Comparison of ENCODE assay signal across 21 cellular contexts in genomic region chr4:81137894-81138293, GRCh38.
DNase-seq lines count a peak whose midpoint lies in the region; ATAC-seq and TF ChIP-seq lines count a peak whose summit lies in the region.
"Had no signal": no experiment of that assay in that cellular context is flagged by ENCODE, and none has a peak within 500 bp of the region (broad histone marks: within the 10 kb centered on the region; RNA-seq: fewer than 3 reads in every experiment).

No MANE protein-coding gene starts in this region.

- peak overlapping the region; percentile 31; the same call in 1 of the 2 replicates for H3K14ac ChIP-seq in IMR-90 (replicated peaks; ENCODE audit: low read depth, low read length)

- no peak overlapping the region for H3K23ac ChIP-seq in IMR-90 (ENCODE audit: low read depth, low read length)

- H2BK120ac ChIP-seq in IMR-90 (ENCODE audit: low read depth, low read length): peak overlapping the region; percentile 53; the same call in 1 of the 2 replicates

- POLR2A ChIA-PET in MCF 10A (lab: Yijun Ruan, JAX) (no interaction called here), IMR-90 (lab: Charles Lee; ENCODE audit: unreplicated experiment) (no interaction called here)

- WGBS in mammary epithelial cell (ENCODE audit: low coverage, missing lambda C conversion rate): 97% methylated on average over 4 of the region's 4 CpGs
- no CpG with 5 or more reads among the region's 4 CpGs for WGBS in IMR-90 (ENCODE audit: extremely low coverage in 2 of 2, insufficient read length in 1 of 2), 2 experiments

- no peaks in the 10 kb centered on the region for H3K79me2 ChIP-seq in mammary epithelial cell (ENCODE audit: insufficient read depth, low read length)

- no peak for TF ChIP-seq RAD21 in IMR-90 (IDR thresholded peaks at IDR 0.05; ENCODE audit: low read length)

- H3K27ac ChIP-seq in mammary epithelial cell (ENCODE audit: insufficient read depth, low read depth, low read length): no peak overlapping the region
- H3K27ac ChIP-seq in IMR-90 (ENCODE audit: insufficient read depth, low read length): peak overlapping the region; percentile 24; the same call in 1 of the 2 replicates
- H3K27ac ChIP-seq: 22Rv1; BLaER1 treated with 17β-estradiol and CSF1 and Interleukin-3, amounts not matched to agents 10 nM and 100 nM had no signal

- H3K9ac ChIP-seq in mammary epithelial cell (ENCODE audit: insufficient read depth, low read length): no peak overlapping the region
- no peak overlapping the region for H3K9ac ChIP-seq in IMR-90 (ENCODE audit: low read depth, low read length)
- peak overlapping the region; percentile 54 for H3K9ac ChIP-seq in iPS-15b (ENCODE audit: low read depth, low read length)
- H3K9ac ChIP-seq: BLaER1 treated with 17β-estradiol and CSF1 and Interleukin-3, amounts not matched to agents 10 nM and 100 nM had no signal

- H3K56ac ChIP-seq in IMR-90 (ENCODE audit: extremely low read depth, insufficient read depth, low read length): no peak overlapping the region

- peak overlapping the region; percentile 3; the same call in 1 of the 2 replicates for H3K4ac ChIP-seq in IMR-90 (ENCODE audit: low read depth, low read length)

- peak overlapping the region; percentile 48 for H2BK5ac ChIP-seq in IMR-90 (ENCODE audit: low read depth, low read length, poor library complexity, severe bottlenecking)

- no peaks in the 10 kb centered on the region for H3K9me3 Mint-ChIP-seq in MCF 10A (ENCODE audit: unreplicated experiment)
- H3K9me3 Mint-ChIP-seq: CD4-positive, alpha-beta T cell had no signal

- H2BK15ac ChIP-seq in IMR-90 (ENCODE audit: low read depth, low read length): peak overlapping the region; percentile 70; the same call in 1 of the 3 replicates

- H3K79me1 ChIP-seq in IMR-90 (ENCODE audit: low read depth in 1 of 2, low read length in 2 of 2): no peaks in the 10 kb centered on the region

- H2BK20ac ChIP-seq in IMR-90 (ENCODE audit: low read depth, low read length): no peak overlapping the region; the same call in 1 of the 2 replicates

- in situ Hi-C loops in mammary epithelial cell (cut with MboI; ENCODE audit: low sequenced_read_pairs in 2 of 2) (no loop called here), IMR-90 (cut with MboI; ENCODE audit: low sequenced_read_pairs) (no loop called here)

- CTCF ChIA-PET in MCF 10A (lab: Yijun Ruan, JAX): interaction anchor here (0.5 to 1.1 kb wide), 3 partner anchors 73 to 217 kb away, joined by 3 read pairs; no protein-coding TSS in a partner anchor
- CTCF ChIA-PET in mammary epithelial cell (lab: Charles Lee; ENCODE audit: low non-redundant PET): no interaction called here
- CTCF ChIA-PET in IMR-90 (lab: Yijun Ruan, JAX): no interaction called here

- H3K9me3 ChIP-seq in mammary epithelial cell (replicated peaks; ENCODE audit: insufficient read depth, low read length) (no peaks in the 10 kb centered on the region), IMR-90 (ENCODE audit: control insufficient read depth, insufficient read depth, low read length) (no peaks in the 10 kb centered on the region), iPS-15b (ENCODE audit: control insufficient read depth, insufficient read depth, low read length) (no peaks in the 10 kb centered on the region)
- H3K9me3 ChIP-seq: BE2C; BLaER1 treated with 17β-estradiol and CSF1 and Interleukin-3, amounts not matched to agents 10 nM and 100 nM had no signal

- peak overlapping the region; percentile 94 for H3K27ac Mint-ChIP-seq in MCF 10A (ENCODE audit: low read depth, unreplicated experiment)
- H3K27ac Mint-ChIP-seq: CD14-positive monocyte; CD4-positive, alpha-beta T cell; CD8-positive, alpha-beta memory T cell had no signal

- no peaks in the 10 kb centered on the region for H3K9me1 ChIP-seq in IMR-90 (ENCODE audit: insufficient read depth, low read length)

- H4K5ac ChIP-seq in IMR-90 (ENCODE audit: low read depth, low read length): no peak overlapping the region

- H3K27me3 ChIP-seq in mammary epithelial cell (ENCODE audit: insufficient read depth, low read length) (no peaks in the 10 kb centered on the region), IMR-90 (ENCODE audit: control insufficient read depth, insufficient read depth, low read length) (no peaks in the 10 kb centered on the region), iPS-15b (ENCODE audit: control insufficient read depth, insufficient read depth, low read length) (no peaks in the 10 kb centered on the region)
- H3K27me3 ChIP-seq: BE2C; BLaER1 treated with 17β-estradiol and CSF1 and Interleukin-3, amounts not matched to agents 10 nM and 100 nM had no signal

- BruUV-seq in MCF 10A (replicated peaks; lab: Mats Ljungman, UMichigan) (no TSS peak), mammary epithelial cell (replicated peaks; lab: Mats Ljungman, UMichigan) (no TSS peak), IMR-90 (replicated peaks; lab: Mats Ljungman, UMichigan) (no TSS peak)

- dilution Hi-C loops in mammary epithelial cell (cut with HindIII; ENCODE audit: low sequenced_read_pairs) (no loop called here), IMR-90 (cut with HindIII; ENCODE audit: low sequenced_read_pairs, unreplicated experiment) (no loop called here)

- H4K91ac ChIP-seq in IMR-90 (ENCODE audit: insufficient read depth, low read depth, low read length): peak overlapping the region; percentile 40

- DNase-seq in MCF 10A (ENCODE audit: unreplicated experiment) (no peak), mammary epithelial cell (no peak), IMR-90 (no peak)
- DNase-seq in effector CD8-positive, alpha-beta T cell (lab: John Stamatoyannopoulos, UW): no peak
- DNase-seq: ACHN; AML-193; BE2C; CD4-positive, alpha-beta T cell; CD8-positive, alpha-beta memory T cell; DMS 273 treated with DMSO at 0.1 percent for 48 hours; DMS79; EL; GDM1; GOT3; HCEC 1CT had no signal

- H3K36me3 Mint-ChIP-seq in MCF 10A (ENCODE audit: insufficient read depth, unreplicated experiment): no peaks in the 10 kb centered on the region
- H3K36me3 Mint-ChIP-seq: CD14-positive monocyte had no signal

- H4K8ac ChIP-seq in IMR-90 (ENCODE audit: low read depth in 2 of 2, low read length in 2 of 2): peak overlapping the region in 1 of 2 experiments; percentile 60; a peak in 2 of 4 replicates

- H3K4me3 Mint-ChIP-seq in MCF 10A (ENCODE audit: unreplicated experiment): no peak overlapping the region
- H3K4me3 Mint-ChIP-seq: CD14-positive monocyte; CD4-positive, alpha-beta T cell; CD8-positive, alpha-beta memory T cell had no signal

- H3K4me1 ChIP-seq in mammary epithelial cell (ENCODE audit: insufficient read depth, low read length) (no peaks in the 10 kb centered on the region), IMR-90 (ENCODE audit: control insufficient read depth, insufficient read depth, low read length) (peaks cover 17% of the 10 kb centered on the region), iPS-15b (ENCODE audit: control insufficient read depth, insufficient read depth, low read length) (peaks cover 13% of the 10 kb centered on the region)
- H3K4me1 ChIP-seq: BE2C had no signal

- TF ChIP-seq POLR2A in IMR-90 (IDR thresholded peaks at IDR 0.05; ENCODE audit: low read depth, low read length): no peak

- H3K4me3 ChIP-seq in mammary epithelial cell (replicated peaks in 1 of 3; ENCODE audit: insufficient read depth in 1 of 3, low read depth in 2 of 3, low read length in 3 of 3) (no peak overlapping the region), IMR-90 (ENCODE audit: insufficient read depth, low read depth, low read length) (no peak overlapping the region), iPS-15b (ENCODE audit: low read depth, low read length) (no peak overlapping the region)
- H3K4me3 ChIP-seq: BLaER1 treated with 17β-estradiol and CSF1 and Interleukin-3, amounts not matched to agents 10 nM and 100 nM; GM12878 had no signal

- intact Hi-C loops in MCF 10A (cut with micrococcal nuclease) (no loop called here), mammary epithelial cell (cut with micrococcal nuclease) (no loop called here), IMR-90 (cut with micrococcal nuclease) (loop anchor here (5.0 kb wide), 1 partner anchor 119 kb away; no protein-coding TSS in a partner anchor)

- H4K20me1 ChIP-seq in mammary epithelial cell (ENCODE audit: insufficient read depth, low read length) (no peaks in the 10 kb centered on the region), IMR-90 (ENCODE audit: insufficient read depth, low read length) (no peaks in the 10 kb centered on the region)
- H4K20me1 ChIP-seq: BLaER1 treated with 17β-estradiol and CSF1 and Interleukin-3, amounts not matched to agents 10 nM and 100 nM had no signal

- TF ChIP-seq CTCF in MCF 10A (IDR thresholded peaks at IDR 0.05; ENCODE audit: unreplicated experiment): no peak
- no peak for TF ChIP-seq CTCF in mammary epithelial cell (conservative IDR thresholded peaks at IDR 0.05 in 1 of 2, IDR thresholded peaks at IDR 0.05 in 1 of 2; ENCODE audit: extremely low read depth in 1 of 2, insufficient read depth in 1 of 2, low read depth in 1 of 2, low read length in 2 of 2)
- TF ChIP-seq CTCF in IMR-90 (conservative IDR thresholded peaks at IDR 0.05; ENCODE audit: low read depth, low read length): no peak

- H3K4me2 ChIP-seq in mammary epithelial cell (ENCODE audit: insufficient read depth, low read depth, low read length) (no peak overlapping the region), IMR-90 (ENCODE audit: low read depth, low read length) (no peak overlapping the region)
- H3K4me2 ChIP-seq: BLaER1 treated with 17β-estradiol and CSF1 and Interleukin-3, amounts not matched to agents 10 nM and 100 nM had no signal

- H3K18ac ChIP-seq in IMR-90 (ENCODE audit: low read depth, low read length): peak overlapping the region; percentile 30; the same call in 1 of the 2 replicates

- ATAC-seq in IMR-90 (ENCODE audit: low read depth) (no peak), HG02852 (IDR thresholded peaks at IDR 0.05; ENCODE audit: unreplicated experiment) (no peak)
- ATAC-seq: GM12878 had no signal

- peaks cover 36% of the 10 kb centered on the region for H3K4me1 Mint-ChIP-seq in MCF 10A (ENCODE audit: insufficient read depth, unreplicated experiment)
- H3K4me1 Mint-ChIP-seq: CD8-positive, alpha-beta memory T cell had no signal

- H3K36me3 ChIP-seq in mammary epithelial cell (ENCODE audit: insufficient read depth, low read length) (no peaks in the 10 kb centered on the region), IMR-90 (ENCODE audit: control insufficient read depth, insufficient read depth, low read length) (peaks cover 3% of the 10 kb centered on the region), iPS-15b (ENCODE audit: control insufficient read depth, insufficient read depth, low read length) (no peaks in the 10 kb centered on the region)
- H3K36me3 ChIP-seq: BE2C; BLaER1 treated with 17β-estradiol and CSF1 and Interleukin-3, amounts not matched to agents 10 nM and 100 nM had no signal

- no peak overlapping the region for H2AK9ac ChIP-seq in IMR-90 (replicated peaks; ENCODE audit: low read depth, low read length, poor library complexity)

- no peaks in the 10 kb centered on the region for H3K27me3 Mint-ChIP-seq in MCF 10A (ENCODE audit: insufficient read depth, unreplicated experiment)

- H2AFZ ChIP-seq in mammary epithelial cell (ENCODE audit: low read depth, low read length) (no peak overlapping the region), IMR-90 (replicated peaks; ENCODE audit: low read length, poor library complexity) (no peak overlapping the region)

- H2AK5ac ChIP-seq in IMR-90 (ENCODE audit: low read depth, low read length): no peak overlapping the region; the same call in 1 of the 2 replicates
